In the genomic region with DNA sequence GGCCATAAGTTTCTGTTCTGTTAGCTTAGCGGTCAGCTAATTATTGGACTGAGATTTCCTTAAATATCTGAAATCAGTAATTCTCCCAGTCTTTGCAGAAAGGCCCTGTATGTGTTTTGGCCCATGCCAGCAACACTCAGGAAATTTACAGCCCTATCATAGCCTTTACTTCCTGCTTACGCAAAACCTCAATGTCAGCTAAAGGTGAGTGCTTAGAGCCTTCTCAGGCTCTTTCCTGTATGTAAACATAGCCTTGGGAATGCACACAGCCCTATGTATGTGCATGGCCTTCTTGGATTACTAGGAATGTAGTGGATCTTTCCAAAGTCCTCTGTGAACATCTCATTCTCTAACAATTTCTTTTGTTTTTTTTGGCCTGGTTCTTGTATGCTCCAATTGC, we compare ENCODE assay signal across 21 cellular contexts.
DNase-seq lines count a peak whose midpoint lies in the region; ATAC-seq, FAIRE-seq and TF ChIP-seq lines count a peak whose summit lies in the region.
"Had no signal": no experiment of that assay in that cellular context is flagged by ENCODE, and none has a peak within 500 bp of the region (broad histone marks: within the 10 kb centered on the region; RNA-seq: fewer than 3 reads in every experiment).

No MANE protein-coding gene starts in this region.

- H3K4me3 Mint-ChIP-seq in CD4-positive, CD25-positive, alpha-beta regulatory T cell: peak overlapping the region in 1 of 4 donors; percentile 29
- H3K4me3 Mint-ChIP-seq: natural killer cell treated with Interleukin-12 subunit alpha and Interleukin-12 subunit beta and Interleukin-15 and Interleukin-18, amount 100 ng/mL, for 72 hours; stimulated activated naive CD8-positive, alpha-beta T cell treated with anti-CD3 and anti-CD28 coated beads, Interleukin-15, Interleukin-2, amounts not matched to agents 100 ng/mL and 50 ng/mL, for 24 hours had no signal

- H3K4me1 Mint-ChIP-seq in CD4-positive, CD25-positive, alpha-beta regulatory T cell: peaks cover 7 to 17% (median 8%) of the 10 kb centered on the region in 4 donors

- no peaks in the 10 kb centered on the region for H3K9me2 ChIP-seq in OCI-LY1 (ENCODE audit: low read depth, low read length)
- H3K9me2 ChIP-seq: SK-N-SH had no signal

- peak in 2 of 3 donors; percentile 10 to 31 for DNase-seq in CD4-positive, CD25-positive, alpha-beta regulatory T cell
- DNase-seq in ELF-1 (ENCODE audit: low read depth, low spot score) (peak; percentile 8), colonic mucosa (peak; percentile 19), iPS-NIHi11 (ENCODE audit: low spot score) (no peak), pancreas (no peak)
- DNase-seq: activated gamma-delta T cell, cerebellar nuclear complex, glutamatergic neuron, kidney, lower lobe of right lung, NCI-H1105 treated with DMSO at 0.1 percent for 48 hours, NCI-H1930, NCI-H774, SK-N-SH had no signal

- H3K9me3 ChIP-seq in CD4-positive, CD25-positive, alpha-beta regulatory T cell (ENCODE audit: control insufficient read depth in 2 of 2, low read length in 2 of 2): no peaks in the 10 kb centered on the region
- H3K9me3 ChIP-seq in OCI-LY1 (ENCODE audit: low read length) (no peaks in the 10 kb centered on the region), colonic mucosa (no peaks in the 10 kb centered on the region), pancreas (no peaks in the 10 kb centered on the region)
- H3K9me3 ChIP-seq: lower lobe of right lung, SK-N-SH, vagina had no signal

- H3K27ac ChIP-seq in CD4-positive, CD25-positive, alpha-beta regulatory T cell (ENCODE audit: insufficient read depth, low read length, poor library complexity, severe bottlenecking): no peak overlapping the region
- H3K27ac ChIP-seq in OCI-LY1 (ENCODE audit: low read depth, low read length, poor library complexity, severe bottlenecking): no peak overlapping the region
- no peak overlapping the region for H3K27ac ChIP-seq in colonic mucosa
- H3K27ac ChIP-seq in pancreas: no peak overlapping the region
- H3K27ac ChIP-seq: lower lobe of right lung, vagina had no signal

- 82 to 89% methylated on average over 2 of the region's 2 CpGs for WGBS in pancreas, 2 donors

- no peaks in the 10 kb centered on the region for H3K79me2 ChIP-seq in OCI-LY1 (ENCODE audit: insufficient read depth, low read length)

- H3K4me3 ChIP-seq in CD4-positive, CD25-positive, alpha-beta regulatory T cell (ENCODE audit: low read depth, low read length): no peak overlapping the region
- H3K4me3 ChIP-seq in OCI-LY1 (ENCODE audit: low read depth, low read length, poor library complexity, severe bottlenecking): no peak overlapping the region
- no peak overlapping the region for H3K4me3 ChIP-seq in colonic mucosa
- no peak overlapping the region for H3K4me3 ChIP-seq in pancreas
- H3K4me3 ChIP-seq: GM12878, lower lobe of right lung, vagina had no signal

- no peaks in the 10 kb centered on the region for H3K9me3 Mint-ChIP-seq in CD4-positive, CD25-positive, alpha-beta regulatory T cell
- H3K9me3 Mint-ChIP-seq: natural killer cell treated with Interleukin-12 subunit alpha and Interleukin-12 subunit beta and Interleukin-15 and Interleukin-18, amount 100 ng/mL, for 72 hours; stimulated activated naive CD8-positive, alpha-beta T cell treated with anti-CD3 and anti-CD28 coated beads, Interleukin-15, Interleukin-2, amounts not matched to agents 100 ng/mL and 50 ng/mL, for 24 hours had no signal

- H3K36me3 Mint-ChIP-seq in CD4-positive, CD25-positive, alpha-beta regulatory T cell: peaks cover 4% of the 10 kb centered on the region
- H3K36me3 Mint-ChIP-seq: natural killer cell treated with Interleukin-12 subunit alpha and Interleukin-12 subunit beta and Interleukin-15 and Interleukin-18, amount 100 ng/mL, for 72 hours had no signal

- no peaks in the 10 kb centered on the region for H3F3A ChIP-seq in OCI-LY1 (ENCODE audit: insufficient read depth, low read length)

- no peaks in the 10 kb centered on the region for H3K27me3 ChIP-seq in CD4-positive, CD25-positive, alpha-beta regulatory T cell (ENCODE audit: control insufficient read depth, insufficient read depth, low read length)
- H3K27me3 ChIP-seq in OCI-LY1 (ENCODE audit: insufficient read depth, low read length) (no peaks in the 10 kb centered on the region), colonic mucosa (no peaks in the 10 kb centered on the region), pancreas (peaks cover 0 to 4% (median 2%) of the 10 kb centered on the region in 4 donors)
- H3K27me3 ChIP-seq: vagina had no signal

- no peaks in the 10 kb centered on the region for H4K20me1 ChIP-seq in OCI-LY1 (ENCODE audit: insufficient read depth, low read length)

- no peaks in the 10 kb centered on the region for H3K27me3 Mint-ChIP-seq in CD4-positive, CD25-positive, alpha-beta regulatory T cell
- H3K27me3 Mint-ChIP-seq: stimulated activated naive CD8-positive, alpha-beta T cell treated with anti-CD3 and anti-CD28 coated beads, Interleukin-15, Interleukin-2, amounts not matched to agents 100 ng/mL and 50 ng/mL, for 24 hours had no signal

- H3K4me1 ChIP-seq in CD4-positive, CD25-positive, alpha-beta regulatory T cell (ENCODE audit: control insufficient read depth, insufficient read depth, low read length, poor library complexity, severe bottlenecking): peaks cover 5% of the 10 kb centered on the region
- H3K4me1 ChIP-seq in OCI-LY1 (ENCODE audit: insufficient read depth, low read length, severe bottlenecking): peaks cover 12% of the 10 kb centered on the region
- H3K4me1 ChIP-seq in colonic mucosa: no peaks in the 10 kb centered on the region
- no peaks in the 10 kb centered on the region for H3K4me1 ChIP-seq in pancreas
- H3K4me1 ChIP-seq: lower lobe of right lung, vagina had no signal

- peak overlapping the region; percentile 63 for H2AFZ ChIP-seq in OCI-LY1 (ENCODE audit: low read length)

- H3K9ac ChIP-seq in OCI-LY1 (ENCODE audit: low read length): no peak overlapping the region
- no peak overlapping the region for H3K9ac ChIP-seq in colonic mucosa (ENCODE audit: low read depth in 2 of 2, low read length in 2 of 2)
- H3K9ac ChIP-seq: SK-N-SH had no signal

- ATAC-seq in CD4-positive, CD25-positive, alpha-beta regulatory T cell (ENCODE audit: low read depth in 2 of 2): peak; percentile 50
- ATAC-seq in pancreas (no peak), HG03469 (IDR thresholded peaks at IDR 0.05; ENCODE audit: unreplicated experiment) (no peak), HG03108 (IDR thresholded peaks at IDR 0.05; ENCODE audit: unreplicated experiment) (no peak)
- ATAC-seq: GM12878; lower lobe of right lung; natural killer cell treated with Interleukin-12 subunit alpha and Interleukin-12 subunit beta and Interleukin-15 and Interleukin-18, amount 100 ng/mL, for 72 hours had no signal

- H3K27ac Mint-ChIP-seq in CD4-positive, CD25-positive, alpha-beta regulatory T cell: peak overlapping the region; percentile 31 to 78 (median 76)
- H3K27ac Mint-ChIP-seq: natural killer cell treated with Interleukin-12 subunit alpha and Interleukin-12 subunit beta and Interleukin-15 and Interleukin-18, amount 100 ng/mL, for 72 hours; stimulated activated naive CD8-positive, alpha-beta T cell treated with anti-CD3 and anti-CD28 coated beads, Interleukin-15, Interleukin-2, amounts not matched to agents 100 ng/mL and 50 ng/mL, for 24 hours had no signal

- no peak for TF ChIP-seq CTCF in OCI-LY1 (IDR thresholded peaks at IDR 0.05; ENCODE audit: low read length)
- no peak for TF ChIP-seq CTCF in colonic mucosa (IDR thresholded peaks at IDR 0.05)
- no peak for TF ChIP-seq CTCF in pancreas (IDR thresholded peaks at IDR 0.05)

- H3K4me2 ChIP-seq in OCI-LY1 (ENCODE audit: low read length): no peak overlapping the region
- H3K4me2 ChIP-seq: SK-N-SH had no signal

- intact Hi-C loops in colonic mucosa (cut with DNase I) (no loop called here), pancreas (cut with DNase I) (no loop called here)

- no peaks in the 10 kb centered on the region for H3K36me3 ChIP-seq in CD4-positive, CD25-positive, alpha-beta regulatory T cell (ENCODE audit: control insufficient read depth, insufficient read depth, low read length)
- no peaks in the 10 kb centered on the region for H3K36me3 ChIP-seq in OCI-LY1 (ENCODE audit: insufficient read depth, low read length)
- H3K36me3 ChIP-seq in colonic mucosa: no peaks in the 10 kb centered on the region
- H3K36me3 ChIP-seq in pancreas: no peaks in the 10 kb centered on the region
- H3K36me3 ChIP-seq: lower lobe of right lung, vagina had no signal

- FAIRE-seq in pancreas (lab: Jason Lieb, UNC): no peak
- FAIRE-seq: GM12878 had no signal

Comparison
In these comparisons a context has a peak if more than half of its experiments do, and no peak if none do; other contexts are left out.
1. ATAC-seq: peak in CD4-positive, CD25-positive, alpha-beta regulatory T cell (2 of 2); none in pancreas (0 of 4), HG03469 (single experiment) and HG03108 (single experiment).
2. DNase-seq: peak in CD4-positive, CD25-positive, alpha-beta regulatory T cell (2 of 3), ELF-1 (single experiment) and colonic mucosa (single experiment); none in iPS-NIHi11 (single experiment) and pancreas (0 of 6).